In genomic region chr21:41358193-41359166, GRCh38 we compare ENCODE assay signal across 16 cellular contexts. TPM values are rescaled to one million over a fixed set of nuclear protein-coding genes. Genes with fewer than 3 reads are reported as not detected.
DNase-seq lines count a peak whose midpoint lies in the region; FAIRE-seq and TF ChIP-seq lines count a peak whose summit lies in the region.
"Had no signal": no experiment of that assay in that cellular context is flagged by ENCODE, and none has a peak within 500 bp of the region (broad histone marks: within the 10 kb centered on the region; RNA-seq: fewer than 3 reads in every experiment).

No MANE protein-coding gene starts in this region.

- peak overlapping the region in 4 of 7 donors; percentile 6 to 52 (median 42) for H3K27ac Mint-ChIP-seq in CD4-positive, alpha-beta memory T cell
- H3K27ac Mint-ChIP-seq: H9 had no signal

- H3K9me3 ChIP-seq in BLaER1 (no peaks in the 10 kb centered on the region), H1 (ENCODE audit: insufficient read depth in 2 of 2, low read depth in 1 of 2, low read length in 1 of 2) (no peaks in the 10 kb centered on the region), neuronal stem cell (replicated peaks in 1 of 2; ENCODE audit: control insufficient read depth in 2 of 2, insufficient read depth in 1 of 2, low read depth in 1 of 2, low read length in 2 of 2) (no peaks in the 10 kb centered on the region), GM23248 (ENCODE audit: low read depth) (no peaks in the 10 kb centered on the region)
- H3K9me3 ChIP-seq in CD4-positive, alpha-beta memory T cell (ENCODE audit: control insufficient read depth in 1 of 2, low read length in 2 of 2) = no peaks in the 10 kb centered on the region
- H3K9me3 ChIP-seq: Peyer's patch had no signal

- in situ Hi-C loops in GM23248 (cut with MboI) = no loop called here

- H3K4me1 ChIP-seq in BLaER1 = peaks cover 38% of the 10 kb centered on the region
- peaks cover 18% of the 10 kb centered on the region for H3K4me1 ChIP-seq in CD4-positive, alpha-beta memory T cell (ENCODE audit: insufficient read depth, low read length)
- H3K4me1 ChIP-seq in H1 (replicated peaks in 1 of 4; ENCODE audit: control insufficient read depth in 3 of 4, insufficient read depth in 4 of 4, low read length in 3 of 4) = peaks cover 0 to 6% (median 4%) of the 10 kb centered on the region in 4 experiments; a peak in 4 of 7 replicates
- H3K4me1 ChIP-seq in neuronal stem cell (ENCODE audit: control insufficient read depth in 2 of 2, insufficient read depth in 1 of 2, low read depth in 1 of 2, low read length in 2 of 2) = peaks cover 0 to 2% of the 10 kb centered on the region in 2 donors
- peaks cover 14% of the 10 kb centered on the region; the same call in 1 of the 2 replicates for H3K4me1 ChIP-seq in GM23248 (ENCODE audit: insufficient read depth)

- H3K79me2 ChIP-seq in H1 (ENCODE audit: control insufficient read depth in 1 of 2, insufficient read depth in 2 of 2, low read length in 2 of 2) (no peaks in the 10 kb centered on the region), GM23248 (ENCODE audit: insufficient read depth) (no peaks in the 10 kb centered on the region)

- peaks cover 0 to 4% (median 1%) of the 10 kb centered on the region in 8 donors for H3K9me3 Mint-ChIP-seq in CD4-positive, alpha-beta memory T cell
- H3K9me3 Mint-ChIP-seq: H9 had no signal

- H4K8ac ChIP-seq in H1 (ENCODE audit: extremely low read depth, insufficient read depth, low read length) (no peak overlapping the region), neuronal stem cell (ENCODE audit: low read depth, low read length) (no peak overlapping the region)

- no peak overlapping the region for H2AFZ ChIP-seq in H1 (ENCODE audit: low read length)
- H2AFZ ChIP-seq in neuronal stem cell (ENCODE audit: low read length) = no peak overlapping the region
- no peak overlapping the region for H2AFZ ChIP-seq in GM23248

- H3K9ac ChIP-seq in BLaER1 (no peak overlapping the region), H1 (replicated peaks in 1 of 4; ENCODE audit: extremely low read depth in 1 of 4, low read depth in 3 of 4, low read length in 3 of 4) (no peak overlapping the region), neuronal stem cell (ENCODE audit: low read depth, low read length, poor library complexity) (no peak overlapping the region), GM23248 (no peak overlapping the region)

- H3K56ac ChIP-seq in H1 (replicated peaks; ENCODE audit: insufficient read length, low read depth, low read length) = no peak overlapping the region

- H2BK12ac ChIP-seq in H1 (ENCODE audit: low read depth, low read length) (no peak overlapping the region), neuronal stem cell (ENCODE audit: low read length) (no peak overlapping the region)

- H3K4me2 ChIP-seq in BLaER1 (no peak overlapping the region), H1 (ENCODE audit: insufficient read depth in 1 of 2, low read depth in 2 of 2, low read length in 2 of 2) (no peak overlapping the region), neuronal stem cell (ENCODE audit: insufficient read depth, low read length, poor library complexity, severe bottlenecking) (no peak overlapping the region), GM23248 (ENCODE audit: unreplicated experiment) (no peak overlapping the region)

- CTCF ChIA-PET in CD4-positive, alpha-beta memory T cell (lab: Charles Lee; ENCODE audit: partially characterized antibody) = interaction anchor here (1.4 kb wide), 1 partner anchor 14 kb away, joined by 3 read pairs; no protein-coding TSS in a partner anchor
- CTCF ChIA-PET in H1 (lab: Charles Lee; ENCODE audit: partially characterized antibody) = interaction anchor here (0.8 to 9.6 kb wide), 8 partner anchors 12 to 236 kb away, joined by 3 to 72 read pairs (median 6); no protein-coding TSS in a partner anchor

- H2BK15ac ChIP-seq in H1 (ENCODE audit: low read length) = no peak overlapping the region
- no peak overlapping the region for H2BK15ac ChIP-seq in neuronal stem cell (ENCODE audit: low read length)

- no peak overlapping the region for H3K4me3 Mint-ChIP-seq in CD4-positive, alpha-beta memory T cell
- H3K4me3 Mint-ChIP-seq: H9 had no signal

- H3K9me2 ChIP-seq in GM23248 (ENCODE audit: insufficient read depth) = no peaks in the 10 kb centered on the region

- TF ChIP-seq CTCF in H1 (IDR thresholded peaks at IDR 0.05; ENCODE audit: control extremely low read depth in 1 of 3, insufficient read depth in 1 of 3, low read depth in 1 of 3, low read length in 3 of 3) = no peak

- no peaks in the 10 kb centered on the region for H3K27me3 Mint-ChIP-seq in CD4-positive, alpha-beta memory T cell

- H3K27me3 ChIP-seq in BLaER1 = no peaks in the 10 kb centered on the region
- no peaks in the 10 kb centered on the region for H3K27me3 ChIP-seq in CD4-positive, alpha-beta memory T cell (ENCODE audit: insufficient read depth, low read length)
- no peaks in the 10 kb centered on the region; a peak in 2 of 7 replicates for H3K27me3 ChIP-seq in H1 (replicated peaks in 1 of 4; ENCODE audit: control insufficient read depth in 3 of 4, extremely low read depth in 1 of 4, insufficient read depth in 3 of 4, low read length in 3 of 4)
- H3K27me3 ChIP-seq in neuronal stem cell (ENCODE audit: control insufficient read depth in 3 of 3, insufficient read depth in 3 of 3, low read depth in 1 of 3, low read length in 3 of 3) = no peaks in the 10 kb centered on the region
- 0 out of 2 replicates have a peak, but pooled peaks cover 13% of the 10 kb centered on the region for H3K27me3 ChIP-seq in GM23248 (replicated peaks; ENCODE audit: insufficient read depth)
- H3K27me3 ChIP-seq: Peyer's patch had no signal

- H4K20me1 ChIP-seq in BLaER1 (no peaks in the 10 kb centered on the region), H1 (replicated peaks in 1 of 2; ENCODE audit: control insufficient read depth in 1 of 2, insufficient read depth in 2 of 2, low read length in 2 of 2) (no peaks in the 10 kb centered on the region), GM23248 (ENCODE audit: insufficient read depth) (no peaks in the 10 kb centered on the region; the same call in 1 of the 2 replicates)

- FAIRE-seq in H1 (lab: Jason Lieb, UNC) = no peak

- H3K23ac ChIP-seq in H1 (ENCODE audit: insufficient read length) (no peak overlapping the region), neuronal stem cell (ENCODE audit: low read depth, low read length, poor library complexity) (no peak overlapping the region)

- H2AK5ac ChIP-seq in H1 (ENCODE audit: low read depth, low read length) (no peak overlapping the region), neuronal stem cell (ENCODE audit: low read depth, low read length) (no peak overlapping the region)

- WGBS in H1 (ENCODE audit: extremely low coverage in 1 of 2, insufficient coverage in 1 of 2, insufficient read length in 1 of 2, insufficient replicate concordance in 2 of 2, low coverage in 1 of 2, low lambda C conversion rate in 2 of 2, missing lambda C conversion rate in 1 of 2), 2 experiments = 90% methylated on average over 9 of the region's 9 CpGs; no CpG with 5 or more reads in 1 of the 2 experiments
- WGBS in neuronal stem cell (ENCODE audit: extremely low coverage in 2 of 2, insufficient read length in 2 of 2, insufficient replicate concordance in 1 of 2), 2 donors = no CpG with 5 or more reads among the region's 9 CpGs
- 67% methylated on average over 9 of the region's 9 CpGs for WGBS in GM23248 (ENCODE audit: low coverage in 1 of 2, low lambda C conversion rate in 2 of 2, missing lambda C conversion rate in 2 of 2), 2 experiments

- peak overlapping the region; percentile 15 for H4K91ac ChIP-seq in H1 (replicated peaks; ENCODE audit: insufficient read length, low read length)
- peak overlapping the region; percentile 41 for H4K91ac ChIP-seq in neuronal stem cell (ENCODE audit: low read depth, low read length, poor library complexity)

- H3K36me3 ChIP-seq in BLaER1 = no peaks in the 10 kb centered on the region
- H3K36me3 ChIP-seq in CD4-positive, alpha-beta memory T cell (ENCODE audit: insufficient read depth, low read length) = no peaks in the 10 kb centered on the region
- no peaks in the 10 kb centered on the region for H3K36me3 ChIP-seq in H1 (ENCODE audit: control insufficient read depth in 2 of 4, insufficient read depth in 4 of 4, low read length in 3 of 4)
- no peaks in the 10 kb centered on the region for H3K36me3 ChIP-seq in neuronal stem cell (replicated peaks in 1 of 2; ENCODE audit: control insufficient read depth in 2 of 2, insufficient read depth in 2 of 2, low read length in 2 of 2)
- no peaks in the 10 kb centered on the region for H3K36me3 ChIP-seq in GM23248 (ENCODE audit: low read depth)
- H3K36me3 ChIP-seq: Peyer's patch had no signal

- H3K79me1 ChIP-seq in H1 (ENCODE audit: low read depth, low read length) (no peaks in the 10 kb centered on the region), neuronal stem cell (ENCODE audit: low read depth, low read length) (no peaks in the 10 kb centered on the region)

- TF ChIP-seq RAD21 in H1 (IDR thresholded peaks at IDR 0.05 in 1 of 2, conservative IDR thresholded peaks at IDR 0.05 in 1 of 2; ENCODE audit: low read depth in 2 of 2, low read length in 2 of 2) = no peak

- 0 out of 2 replicates have a peak overlapping the region, but pooled peaks have one; percentile 9 for H3K27ac ChIP-seq in BLaER1
- H3K27ac ChIP-seq in CD4-positive, alpha-beta memory T cell (ENCODE audit: low read depth, low read length) = no peak overlapping the region
- no peak overlapping the region for H3K27ac ChIP-seq in H1 (ENCODE audit: low read depth, low read length)
- no peak overlapping the region for H3K27ac ChIP-seq in neuronal stem cell (replicated peaks; ENCODE audit: low read length)
- no peak overlapping the region for H3K27ac ChIP-seq in GM23248

- TF ChIP-seq EP300 in H1 (IDR thresholded peaks at IDR 0.05; ENCODE audit: borderline replicate concordance in 1 of 2, low read depth in 2 of 2, low read length in 2 of 2) = no peak

- H3K18ac ChIP-seq in H1 (ENCODE audit: extremely low read depth, low read length) (no peak overlapping the region), neuronal stem cell (ENCODE audit: low read length) (no peak overlapping the region)

- peaks cover 15 to 29% (median 23%) of the 10 kb centered on the region in 4 donors for H3K4me1 Mint-ChIP-seq in CD4-positive, alpha-beta memory T cell

- peak in 1 of 5 donors; percentile 21 for DNase-seq in CD4-positive, alpha-beta memory T cell
- DNase-seq in H1 (ENCODE audit: low read depth in 1 of 2, low spot score in 2 of 2) = no peak
- DNase-seq in neuronal stem cell (ENCODE audit: low spot score) = no peak
- no peak for DNase-seq in DMS79 (lab: John Stamatoyannopoulos, UW)
- DNase-seq in effector CD8-positive, alpha-beta T cell (lab: John Stamatoyannopoulos, UW) = no peak
- DNase-seq in GM23248 = no peak
- DNase-seq: ACHN, MV-4-11, NCI-H1417 treated with DMSO at 0.1 percent for 48 hours, NCI-H2081, NCI-H510A treated with DMSO at 0.1 percent for 48 hours, Right ventricle myocardium superior had no signal

- TF ChIP-seq POLR2A in H1 (IDR thresholded peaks at IDR 0.05; ENCODE audit: control extremely low read depth in 1 of 2, low read depth in 2 of 2, low read length in 2 of 2) = no peak

- no peak overlapping the region for H4K5ac ChIP-seq in H1 (ENCODE audit: insufficient read length, low read depth, low read length)

- no peak overlapping the region for H2BK120ac ChIP-seq in H1 (replicated peaks; ENCODE audit: low read depth, low read length)
- H2BK120ac ChIP-seq in neuronal stem cell (ENCODE audit: low read depth, low read length) = peak overlapping the region; percentile 16

- POLR2A ChIA-PET in CD4-positive, alpha-beta memory T cell (lab: Charles Lee; ENCODE audit: partially characterized antibody) = interaction anchor here (5.8 kb wide), 1 partner anchor 12 kb away, joined by 67 read pairs; no protein-coding TSS in a partner anchor
- POLR2A ChIA-PET in H1 (lab: Charles Lee; ENCODE audit: partially characterized antibody) = interaction anchor here (0.7 to 1.0 kb wide), 2 partner anchors 75 to 108 kb away, joined by 3 read pairs; no protein-coding TSS in a partner anchor

- H3K36me3 Mint-ChIP-seq in CD4-positive, alpha-beta memory T cell = peaks cover 4 to 12% of the 10 kb centered on the region in 2 donors

- H3K4me3 ChIP-seq in BLaER1 (no peak overlapping the region), H1 (ENCODE audit: extremely low read depth in 1 of 4, insufficient read depth in 2 of 4, low read depth in 3 of 4, low read length in 4 of 4) (no peak overlapping the region), neuronal stem cell (ENCODE audit: low read length in 2 of 2) (no peak overlapping the region), GM23248 (no peak overlapping the region)
- no peak overlapping the region for H3K4me3 ChIP-seq in CD4-positive, alpha-beta memory T cell (ENCODE audit: low read length in 2 of 2)
- H3K4me3 ChIP-seq: Peyer's patch had no signal

- H3F3A ChIP-seq in GM23248 (ENCODE audit: insufficient read depth) = peaks cover 12% of the 10 kb centered on the region

- H3K4ac ChIP-seq in H1 (replicated peaks; ENCODE audit: insufficient read length, low read depth, low read length) = no peak overlapping the region
- no peak overlapping the region for H3K4ac ChIP-seq in neuronal stem cell (ENCODE audit: low read length)

- H3K14ac ChIP-seq in H1 (ENCODE audit: insufficient read length) (no peak overlapping the region), neuronal stem cell (ENCODE audit: low read length) (no peak overlapping the region)

- H2BK20ac ChIP-seq in H1 (ENCODE audit: low read length) = no peak overlapping the region

- H3K23me2 ChIP-seq in H1 (ENCODE audit: low read depth, low read length) = no peaks in the 10 kb centered on the region; the same call in 1 of the 2 replicates

- H2BK5ac ChIP-seq in H1 (ENCODE audit: low read depth, low read length) (no peak overlapping the region), neuronal stem cell (ENCODE audit: low read length) (no peak overlapping the region)

- intact Hi-C loops in CD4-positive, alpha-beta memory T cell (cut with micrococcal nuclease) = no loop called here

RNA-seq across cellular contexts. Expression of gene MX2, which starts 3.3 kb away (rescaled TPM):
- total RNA-seq in CD4-positive, alpha-beta memory T cell = 100 to 1,000 TPM in 1 of 2 experiments, 10 to 100 TPM in 1; 98.7 to 107 TPM
- polyA plus RNA-seq in CD4-positive, alpha-beta memory T cell = 10 to 100 TPM; 29.6 to 46.9 TPM
- total RNA-seq in H1 (2021; fragmentation: NEBNext Ultra II Directional; extraction: Animal tissue kit (Norgen Biotek cat#: 25700)) = 8.9 TPM in 2 replicates
- polyA plus RNA-seq in H1 (2011; rRNA removed) (2.8 and 3.1 TPM in 2 replicates), GM23248 (2016; fragmentation: Nextera tagmentation; extraction: Ambion mirVana) (0.46 and 0.85 TPM in 2 replicates)
- 3.1 TPM for polyA plus RNA-seq in H1 (2011; cell fraction: cytosol; rRNA removed)
- polyA plus RNA-seq in H1 (2011; cell fraction: nucleus; rRNA removed) = 4.0 TPM
- polyA plus RNA-seq in H1 (2012, experiment 1 of 2) = 3.9 to 5.5 TPM (median 4.9 TPM) in 4 replicates
- 0.91 TPM for polyA plus RNA-seq in H1 (2012, experiment 2 of 2)
- polyA plus RNA-seq in H1 (2013, experiment 1 of 2) = 3.6 TPM
- 4.0 TPM for polyA plus RNA-seq in H1 (2013, experiment 2 of 2)
- 4.2 and 5.6 TPM in 2 replicates for polyA minus RNA-seq in H1 (2011; rRNA and poly(A)+ RNA removed)
- 1.5 TPM for polyA minus RNA-seq in H1 (2011; cell fraction: cytosol; rRNA and poly(A)+ RNA removed)
- polyA minus RNA-seq in H1 (2011; cell fraction: nucleus; rRNA and poly(A)+ RNA removed) = 6.6 TPM
- polyA plus RNA-seq in neuronal stem cell (2013, experiment 1 of 2) = 3.2 TPM
- polyA plus RNA-seq in neuronal stem cell (2013, experiment 2 of 2) = 3.5 TPM
- 0.54 and 2.8 TPM in 2 replicates for total RNA-seq in GM23248 (2014; rRNA removed; shearing (Covaris generic))

RNA-seq across cellular contexts. Expression of gene FAM3B, which starts 41.9 kb away (rescaled TPM):
- not detected for total RNA-seq in CD4-positive, alpha-beta memory T cell
- polyA plus RNA-seq in CD4-positive, alpha-beta memory T cell = not detected
- 2.0 and 3.1 TPM in 2 replicates for total RNA-seq in H1 (2021; fragmentation: NEBNext Ultra II Directional; extraction: Animal tissue kit (Norgen Biotek cat#: 25700))
- polyA plus RNA-seq in H1 (2011; rRNA removed) (2.0 TPM in 2 replicates), GM23248 (2016; fragmentation: Nextera tagmentation; extraction: Ambion mirVana) (not detected in 2 replicates)
- 2.7 TPM for polyA plus RNA-seq in H1 (2011; cell fraction: cytosol; rRNA removed)
- 1.2 TPM for polyA plus RNA-seq in H1 (2011; cell fraction: nucleus; rRNA removed)
- 2.1 to 3.4 TPM (median 2.2 TPM) in 4 replicates for polyA plus RNA-seq in H1 (2012, experiment 1 of 2)
- polyA plus RNA-seq in H1 (2012, experiment 2 of 2) = 1.00 TPM
- polyA plus RNA-seq in H1 (2013, experiment 1 of 2) = 2.0 TPM
- polyA plus RNA-seq in H1 (2013, experiment 2 of 2) = 2.2 TPM
- polyA minus RNA-seq in H1 (2011; rRNA and poly(A)+ RNA removed) = 1.0 and 3.1 TPM in 2 replicates
- polyA minus RNA-seq in H1 (2011; cell fraction: cytosol; rRNA and poly(A)+ RNA removed) = 1.3 TPM
- 1.6 TPM for polyA minus RNA-seq in H1 (2011; cell fraction: nucleus; rRNA and poly(A)+ RNA removed)
- polyA plus RNA-seq in neuronal stem cell (2013, experiment 1 of 2) = not detected
- polyA plus RNA-seq in neuronal stem cell (2013, experiment 2 of 2) = not detected
- not detected in 2 replicates for total RNA-seq in GM23248 (2014; rRNA removed; shearing (Covaris generic))
- total RNA-seq: HT-29, Right ventricle myocardium superior had no signal

Comparison
In these comparisons a context has a peak if more than half of its experiments do, and no peak if none do; other contexts are left out.
1. RNA of gene MX2, which starts 3.3 kb away (total RNA-seq): 98.7 to 107 TPM in CD4-positive, alpha-beta memory T cell; 8.9 TPM in H1 and 0.54 to 2.8 TPM in GM23248; every median in the first group is over 10 times any median in the second.